Comparison of ENCODE assay signal across 1 cellular context in the genomic region with DNA sequence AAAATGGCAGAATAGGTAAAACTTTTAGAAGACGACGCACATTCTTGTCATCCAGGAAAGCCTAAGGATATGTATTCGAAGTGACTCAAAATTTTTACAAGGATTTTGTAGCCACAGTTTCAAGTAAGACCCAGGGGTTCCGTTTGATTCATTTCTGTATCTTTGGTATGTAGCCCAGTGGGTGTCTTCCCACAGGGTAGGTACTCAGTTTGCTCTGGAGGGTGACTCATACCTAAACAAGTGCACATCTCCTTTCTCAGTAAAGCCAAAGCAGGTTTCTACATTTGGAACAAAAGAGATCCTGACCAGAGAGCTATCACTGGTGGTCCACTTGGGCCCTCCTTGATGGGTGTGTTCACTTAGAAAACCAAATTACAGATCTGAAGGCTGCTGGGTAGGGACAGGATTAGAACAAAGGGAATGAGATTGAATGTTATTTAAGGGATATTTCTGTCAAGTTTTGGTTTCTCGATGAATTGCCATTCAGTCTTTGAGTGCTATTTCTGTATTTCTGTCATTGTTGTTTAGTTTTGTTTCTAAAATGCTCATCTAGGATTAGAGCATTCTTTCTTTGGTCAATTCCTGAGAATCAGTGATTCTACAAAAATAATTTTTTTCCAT.
TF ChIP-seq lines count a peak whose summit lies in the region.

No MANE protein-coding gene starts in this region.

TF ChIP-seq in HEK293, 187 proteins besides CTCF, POLR2A, EP300 and RAD21 (continued from another document):
- TF ChIP-seq, protein P1, sequence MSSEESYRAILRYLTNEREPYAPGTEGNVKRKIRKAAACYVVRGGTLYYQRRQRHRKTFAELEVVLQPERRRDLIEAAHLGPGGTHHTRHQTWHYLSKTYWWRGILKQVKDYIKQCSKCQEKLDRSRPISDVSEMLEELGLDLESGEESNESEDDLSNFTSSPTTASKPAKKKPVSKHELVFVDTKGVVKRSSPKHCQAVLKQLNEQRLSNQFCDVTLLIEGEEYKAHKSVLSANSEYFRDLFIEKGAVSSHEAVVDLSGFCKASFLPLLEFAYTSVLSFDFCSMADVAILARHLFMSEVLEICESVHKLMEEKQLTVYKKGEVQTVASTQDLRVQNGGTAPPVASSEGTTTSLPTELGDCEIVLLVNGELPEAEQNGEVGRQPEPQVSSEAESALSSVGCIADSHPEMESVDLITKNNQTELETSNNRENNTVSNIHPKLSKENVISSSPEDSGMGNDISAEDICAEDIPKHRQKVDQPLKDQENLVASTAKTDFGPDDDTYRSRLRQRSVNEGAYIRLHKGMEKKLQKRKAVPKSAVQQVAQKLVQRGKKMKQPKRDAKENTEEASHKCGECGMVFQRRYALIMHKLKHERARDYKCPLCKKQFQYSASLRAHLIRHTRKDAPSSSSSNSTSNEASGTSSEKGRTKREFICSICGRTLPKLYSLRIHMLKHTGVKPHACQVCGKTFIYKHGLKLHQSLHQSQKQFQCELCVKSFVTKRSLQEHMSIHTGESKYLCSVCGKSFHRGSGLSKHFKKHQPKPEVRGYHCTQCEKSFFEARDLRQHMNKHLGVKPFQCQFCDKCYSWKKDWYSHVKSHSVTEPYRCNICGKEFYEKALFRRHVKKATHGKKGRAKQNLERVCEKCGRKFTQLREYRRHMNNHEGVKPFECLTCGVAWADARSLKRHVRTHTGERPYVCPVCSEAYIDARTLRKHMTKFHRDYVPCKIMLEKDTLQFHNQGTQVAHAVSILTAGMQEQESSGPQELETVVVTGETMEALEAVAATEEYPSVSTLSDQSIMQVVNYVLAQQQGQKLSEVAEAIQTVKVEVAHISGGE (tag by site-specific recombination; conservative IDR thresholded peaks at IDR 0.05; ENCODE audit: low read depth) = no peak
- TF ChIP-seq, protein P2, sequence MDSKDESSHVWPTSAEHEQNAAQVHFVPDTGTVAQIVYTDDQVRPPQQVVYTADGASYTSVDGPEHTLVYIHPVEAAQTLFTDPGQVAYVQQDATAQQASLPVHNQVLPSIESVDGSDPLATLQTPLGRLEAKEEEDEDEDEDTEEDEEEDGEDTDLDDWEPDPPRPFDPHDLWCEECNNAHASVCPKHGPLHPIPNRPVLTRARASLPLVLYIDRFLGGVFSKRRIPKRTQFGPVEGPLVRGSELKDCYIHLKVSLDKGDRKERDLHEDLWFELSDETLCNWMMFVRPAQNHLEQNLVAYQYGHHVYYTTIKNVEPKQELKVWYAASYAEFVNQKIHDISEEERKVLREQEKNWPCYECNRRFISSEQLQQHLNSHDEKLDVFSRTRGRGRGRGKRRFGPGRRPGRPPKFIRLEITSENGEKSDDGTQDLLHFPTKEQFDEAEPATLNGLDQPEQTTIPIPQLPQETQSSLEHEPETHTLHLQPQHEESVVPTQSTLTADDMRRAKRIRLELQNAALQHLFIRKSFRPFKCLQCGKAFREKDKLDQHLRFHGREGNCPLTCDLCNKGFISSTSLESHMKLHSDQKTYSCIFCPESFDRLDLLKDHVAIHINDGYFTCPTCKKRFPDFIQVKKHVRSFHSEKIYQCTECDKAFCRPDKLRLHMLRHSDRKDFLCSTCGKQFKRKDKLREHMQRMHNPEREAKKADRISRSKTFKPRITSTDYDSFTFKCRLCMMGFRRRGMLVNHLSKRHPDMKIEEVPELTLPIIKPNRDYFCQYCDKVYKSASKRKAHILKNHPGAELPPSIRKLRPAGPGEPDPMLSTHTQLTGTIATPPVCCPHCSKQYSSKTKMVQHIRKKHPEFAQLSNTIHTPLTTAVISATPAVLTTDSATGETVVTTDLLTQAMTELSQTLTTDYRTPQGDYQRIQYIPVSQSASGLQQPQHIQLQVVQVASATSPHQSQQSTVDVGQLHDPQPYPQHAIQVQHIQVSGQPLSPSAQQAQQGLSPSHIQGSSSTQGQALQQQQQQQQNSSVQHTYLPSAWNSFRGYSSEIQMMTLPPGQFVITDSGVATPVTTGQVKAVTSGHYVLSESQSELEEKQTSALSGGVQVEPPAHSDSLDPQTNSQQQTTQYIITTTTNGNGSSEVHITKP (tag by site-specific recombination; IDR thresholded peaks at IDR 0.05) = no peak
- TF ChIP-seq, protein P3, sequence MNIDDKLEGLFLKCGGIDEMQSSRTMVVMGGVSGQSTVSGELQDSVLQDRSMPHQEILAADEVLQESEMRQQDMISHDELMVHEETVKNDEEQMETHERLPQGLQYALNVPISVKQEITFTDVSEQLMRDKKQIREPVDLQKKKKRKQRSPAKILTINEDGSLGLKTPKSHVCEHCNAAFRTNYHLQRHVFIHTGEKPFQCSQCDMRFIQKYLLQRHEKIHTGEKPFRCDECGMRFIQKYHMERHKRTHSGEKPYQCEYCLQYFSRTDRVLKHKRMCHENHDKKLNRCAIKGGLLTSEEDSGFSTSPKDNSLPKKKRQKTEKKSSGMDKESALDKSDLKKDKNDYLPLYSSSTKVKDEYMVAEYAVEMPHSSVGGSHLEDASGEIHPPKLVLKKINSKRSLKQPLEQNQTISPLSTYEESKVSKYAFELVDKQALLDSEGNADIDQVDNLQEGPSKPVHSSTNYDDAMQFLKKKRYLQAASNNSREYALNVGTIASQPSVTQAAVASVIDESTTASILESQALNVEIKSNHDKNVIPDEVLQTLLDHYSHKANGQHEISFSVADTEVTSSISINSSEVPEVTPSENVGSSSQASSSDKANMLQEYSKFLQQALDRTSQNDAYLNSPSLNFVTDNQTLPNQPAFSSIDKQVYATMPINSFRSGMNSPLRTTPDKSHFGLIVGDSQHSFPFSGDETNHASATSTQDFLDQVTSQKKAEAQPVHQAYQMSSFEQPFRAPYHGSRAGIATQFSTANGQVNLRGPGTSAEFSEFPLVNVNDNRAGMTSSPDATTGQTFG (tag by site-specific recombination; IDR thresholded peaks at IDR 0.05; ENCODE audit: borderline replicate concordance) = no peak
- TF ChIP-seq, protein P4, sequence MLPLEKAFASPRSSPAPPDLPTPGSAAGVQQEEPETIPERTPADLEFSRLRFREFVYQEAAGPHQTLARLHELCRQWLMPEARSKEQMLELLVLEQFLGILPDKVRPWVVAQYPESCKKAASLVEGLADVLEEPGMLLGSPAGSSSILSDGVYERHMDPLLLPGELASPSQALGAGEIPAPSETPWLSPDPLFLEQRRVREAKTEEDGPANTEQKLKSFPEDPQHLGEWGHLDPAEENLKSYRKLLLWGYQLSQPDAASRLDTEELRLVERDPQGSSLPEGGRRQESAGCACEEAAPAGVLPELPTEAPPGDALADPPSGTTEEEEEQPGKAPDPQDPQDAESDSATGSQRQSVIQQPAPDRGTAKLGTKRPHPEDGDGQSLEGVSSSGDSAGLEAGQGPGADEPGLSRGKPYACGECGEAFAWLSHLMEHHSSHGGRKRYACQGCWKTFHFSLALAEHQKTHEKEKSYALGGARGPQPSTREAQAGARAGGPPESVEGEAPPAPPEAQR (tag by site-specific recombination; IDR thresholded peaks at IDR 0.05) = no peak
- TF ChIP-seq KLF8 (tag by site-specific recombination; IDR thresholded peaks at IDR 0.05) = no peak
- no peak for TF ChIP-seq ZNF248 (tag by site-specific recombination; IDR thresholded peaks at IDR 0.05)
- no peak for TF ChIP-seq ZNF155 (tag by site-specific recombination; IDR thresholded peaks at IDR 0.05)
- TF ChIP-seq ZNF324 (tag by site-specific recombination; IDR thresholded peaks at IDR 0.05) = no peak
- TF ChIP-seq ZNF654 (tag by site-specific recombination; IDR thresholded peaks at IDR 0.05; ENCODE audit: low read depth) = no peak
- TF ChIP-seq, protein P5, sequence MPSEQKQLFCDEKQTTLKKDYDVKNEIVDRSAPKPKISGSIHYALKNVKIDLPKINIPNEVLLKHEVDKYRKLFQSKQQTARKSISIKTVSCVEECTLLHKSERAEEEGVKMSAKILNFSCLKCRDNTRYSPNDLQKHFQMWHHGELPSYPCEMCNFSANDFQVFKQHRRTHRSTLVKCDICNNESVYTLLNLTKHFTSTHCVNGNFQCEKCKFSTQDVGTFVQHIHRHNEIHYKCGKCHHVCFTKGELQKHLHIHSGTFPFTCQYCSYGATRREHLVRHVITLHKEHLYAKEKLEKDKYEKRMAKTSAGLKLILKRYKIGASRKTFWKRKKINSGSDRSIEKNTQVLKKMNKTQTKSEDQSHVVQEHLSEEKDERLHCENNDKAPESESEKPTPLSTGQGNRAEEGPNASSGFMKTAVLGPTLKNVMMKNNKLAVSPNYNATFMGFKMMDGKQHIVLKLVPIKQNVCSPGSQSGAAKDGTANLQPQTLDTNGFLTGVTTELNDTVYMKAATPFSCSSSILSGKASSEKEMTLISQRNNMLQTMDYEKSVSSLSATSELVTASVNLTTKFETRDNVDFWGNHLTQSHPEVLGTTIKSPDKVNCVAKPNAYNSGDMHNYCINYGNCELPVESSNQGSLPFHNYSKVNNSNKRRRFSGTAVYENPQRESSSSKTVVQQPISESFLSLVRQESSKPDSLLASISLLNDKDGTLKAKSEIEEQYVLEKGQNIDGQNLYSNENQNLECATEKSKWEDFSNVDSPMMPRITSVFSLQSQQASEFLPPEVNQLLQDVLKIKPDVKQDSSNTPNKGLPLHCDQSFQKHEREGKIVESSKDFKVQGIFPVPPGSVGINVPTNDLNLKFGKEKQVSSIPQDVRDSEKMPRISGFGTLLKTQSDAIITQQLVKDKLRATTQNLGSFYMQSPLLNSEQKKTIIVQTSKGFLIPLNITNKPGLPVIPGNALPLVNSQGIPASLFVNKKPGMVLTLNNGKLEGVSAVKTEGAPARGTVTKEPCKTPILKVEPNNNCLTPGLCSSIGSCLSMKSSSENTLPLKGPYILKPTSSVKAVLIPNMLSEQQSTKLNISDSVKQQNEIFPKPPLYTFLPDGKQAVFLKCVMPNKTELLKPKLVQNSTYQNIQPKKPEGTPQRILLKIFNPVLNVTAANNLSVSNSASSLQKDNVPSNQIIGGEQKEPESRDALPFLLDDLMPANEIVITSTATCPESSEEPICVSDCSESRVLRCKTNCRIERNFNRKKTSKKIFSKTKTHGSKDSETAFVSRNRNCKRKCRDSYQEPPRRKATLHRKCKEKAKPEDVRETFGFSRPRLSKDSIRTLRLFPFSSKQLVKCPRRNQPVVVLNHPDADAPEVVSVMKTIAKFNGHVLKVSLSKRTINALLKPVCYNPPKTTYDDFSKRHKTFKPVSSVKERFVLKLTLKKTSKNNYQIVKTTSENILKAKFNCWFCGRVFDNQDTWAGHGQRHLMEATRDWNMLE (tag by site-specific recombination; conservative IDR thresholded peaks at IDR 0.05; ENCODE audit: low read depth) = no peak
- TF ChIP-seq, protein P6, sequence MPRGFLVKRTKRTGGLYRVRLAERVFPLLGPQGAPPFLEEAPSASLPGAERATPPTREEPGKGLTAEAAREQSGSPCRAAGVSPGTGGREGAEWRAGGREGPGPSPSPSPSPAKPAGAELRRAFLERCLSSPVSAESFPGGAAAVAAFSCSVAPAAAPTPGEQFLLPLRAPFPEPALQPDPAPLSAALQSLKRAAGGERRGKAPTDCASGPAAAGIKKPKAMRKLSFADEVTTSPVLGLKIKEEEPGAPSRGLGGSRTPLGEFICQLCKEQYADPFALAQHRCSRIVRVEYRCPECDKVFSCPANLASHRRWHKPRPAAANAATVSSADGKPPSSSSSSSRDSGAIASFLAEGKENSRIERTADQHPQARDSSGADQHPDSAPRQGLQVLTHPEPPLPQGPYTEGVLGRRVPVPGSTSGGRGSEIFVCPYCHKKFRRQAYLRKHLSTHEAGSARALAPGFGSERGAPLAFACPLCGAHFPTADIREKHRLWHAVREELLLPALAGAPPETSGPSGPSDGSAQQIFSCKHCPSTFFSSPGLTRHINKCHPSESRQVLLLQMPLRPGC (tag by site-specific recombination; IDR thresholded peaks at IDR 0.05) = 0 out of 2 replicates have a peak, but pooled peaks have one; percentile 16
- peak; percentile 50 for TF ChIP-seq ZFHX2 (tag by site-specific recombination; conservative IDR thresholded peaks at IDR 0.05)
- no peak for TF ChIP-seq ZBTB7A (tag by site-specific recombination; IDR thresholded peaks at IDR 0.05; ENCODE audit: low read depth)
- no peak for TF ChIP-seq ZNF302 (tag by site-specific recombination; IDR thresholded peaks at IDR 0.05; ENCODE audit: low read depth)
- TF ChIP-seq, protein P7, sequence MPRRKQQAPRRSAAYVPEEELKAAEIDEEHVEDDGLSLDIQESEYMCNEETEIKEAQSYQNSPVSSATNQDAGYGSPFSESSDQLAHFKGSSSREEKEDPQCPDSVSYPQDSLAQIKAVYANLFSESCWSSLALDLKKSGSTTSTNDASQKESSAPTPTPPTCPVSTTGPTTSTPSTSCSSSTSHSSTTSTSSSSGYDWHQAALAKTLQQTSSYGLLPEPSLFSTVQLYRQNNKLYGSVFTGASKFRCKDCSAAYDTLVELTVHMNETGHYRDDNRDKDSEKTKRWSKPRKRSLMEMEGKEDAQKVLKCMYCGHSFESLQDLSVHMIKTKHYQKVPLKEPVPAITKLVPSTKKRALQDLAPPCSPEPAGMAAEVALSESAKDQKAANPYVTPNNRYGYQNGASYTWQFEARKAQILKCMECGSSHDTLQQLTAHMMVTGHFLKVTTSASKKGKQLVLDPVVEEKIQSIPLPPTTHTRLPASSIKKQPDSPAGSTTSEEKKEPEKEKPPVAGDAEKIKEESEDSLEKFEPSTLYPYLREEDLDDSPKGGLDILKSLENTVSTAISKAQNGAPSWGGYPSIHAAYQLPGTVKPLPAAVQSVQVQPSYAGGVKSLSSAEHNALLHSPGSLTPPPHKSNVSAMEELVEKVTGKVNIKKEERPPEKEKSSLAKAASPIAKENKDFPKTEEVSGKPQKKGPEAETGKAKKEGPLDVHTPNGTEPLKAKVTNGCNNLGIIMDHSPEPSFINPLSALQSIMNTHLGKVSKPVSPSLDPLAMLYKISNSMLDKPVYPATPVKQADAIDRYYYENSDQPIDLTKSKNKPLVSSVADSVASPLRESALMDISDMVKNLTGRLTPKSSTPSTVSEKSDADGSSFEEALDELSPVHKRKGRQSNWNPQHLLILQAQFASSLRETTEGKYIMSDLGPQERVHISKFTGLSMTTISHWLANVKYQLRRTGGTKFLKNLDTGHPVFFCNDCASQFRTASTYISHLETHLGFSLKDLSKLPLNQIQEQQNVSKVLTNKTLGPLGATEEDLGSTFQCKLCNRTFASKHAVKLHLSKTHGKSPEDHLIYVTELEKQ (tag by site-specific recombination; IDR thresholded peaks at IDR 0.05; ENCODE audit: borderline replicate concordance) = 0 out of 2 replicates have a peak, but pooled peaks have one; percentile 6
